Comparison of ENCODE assay signal across 12 cellular contexts in the genomic region with DNA sequence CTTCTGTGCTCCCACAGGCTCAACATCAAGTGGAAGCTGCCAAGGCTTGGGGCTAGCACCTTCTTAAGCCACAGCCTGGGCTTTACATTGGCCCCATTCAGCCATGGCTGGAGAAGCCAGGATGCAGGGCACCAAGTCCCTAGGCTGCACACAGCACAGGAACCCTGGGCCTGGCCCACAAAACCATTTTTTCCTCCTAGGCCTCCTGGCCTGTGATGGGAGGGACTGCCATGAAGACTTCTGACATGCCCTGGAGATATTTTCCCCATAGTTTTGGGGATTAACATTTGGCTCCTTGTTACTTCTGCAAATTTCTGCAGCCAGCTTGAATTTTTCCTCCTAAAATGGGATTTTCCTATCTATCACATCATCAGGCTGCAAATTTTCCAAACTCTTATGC. TPM values are rescaled to one million over a fixed set of nuclear protein-coding genes. Genes with fewer than 3 reads are reported as not detected.
"Had no signal": no experiment of that assay in that cellular context is flagged by ENCODE, and none has a peak within 500 bp of the region (broad histone marks: within the 10 kb centered on the region; RNA-seq: fewer than 3 reads in every experiment).

No MANE protein-coding gene starts in this region.

RNA-seq across cellular contexts. Expression of a gene that starts 2.2 kb away (rescaled TPM):
- total RNA-seq: OCI-LY7, PC-3, PC-9, Peyer's patch, Right ventricle myocardium inferior, Right ventricle myocardium superior, RPMI7951, SJCRH30, SJSA1, SK-MEL-5 had no signal
- polyA plus RNA-seq: SK-N-SH had no signal

RNA-seq across cellular contexts. Expression of a gene that starts 20.7 kb away (rescaled TPM):
- total RNA-seq: OCI-LY7, PC-3, PC-9, Peyer's patch, Right ventricle myocardium inferior, Right ventricle myocardium superior, RPMI7951, SJCRH30, SJSA1, SK-MEL-5, T-cell had no signal
- polyA plus RNA-seq: SK-N-SH had no signal
